In the genomic region with DNA sequence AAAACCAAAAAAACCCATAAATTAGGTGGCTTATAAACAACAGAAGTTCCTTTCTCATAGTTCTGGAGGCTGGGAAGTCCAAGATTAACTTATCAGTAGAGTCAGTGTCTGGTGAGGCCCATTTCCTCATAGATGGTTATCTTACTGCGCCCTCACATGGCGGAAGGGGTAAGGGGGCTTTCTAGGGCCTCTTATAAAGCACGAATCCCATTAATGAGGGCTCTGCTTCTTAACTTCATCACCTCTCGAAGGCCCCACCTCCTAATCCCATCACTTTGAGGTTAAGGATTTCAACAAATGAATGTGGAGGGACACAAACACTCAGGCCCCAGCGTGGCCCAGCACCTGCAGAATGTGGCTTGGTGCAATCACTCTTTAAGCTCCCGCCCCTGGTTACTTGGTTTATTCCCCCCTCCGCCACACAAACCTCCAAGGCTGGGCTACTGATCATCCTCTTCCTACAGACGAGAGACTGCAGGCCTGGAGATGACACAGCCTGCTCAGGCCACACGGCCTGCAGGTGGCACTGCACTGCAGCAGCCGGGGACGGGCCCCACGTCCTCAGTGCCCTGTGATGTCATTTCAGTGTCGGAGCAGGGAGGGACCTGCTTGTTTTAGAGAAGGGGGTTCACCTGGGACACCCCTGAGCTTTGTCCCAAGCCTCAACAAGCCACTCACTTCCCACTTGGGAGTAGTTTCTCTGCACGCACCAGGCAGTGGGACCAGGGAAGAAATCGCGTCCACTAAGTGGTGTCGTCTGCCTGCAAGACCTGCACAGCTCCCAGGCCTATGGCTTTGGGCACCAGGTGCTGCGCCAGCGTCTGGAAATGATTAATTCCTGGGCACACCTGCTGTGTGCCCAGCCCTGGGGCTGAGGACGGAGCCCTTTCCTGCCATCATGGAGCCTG, we compare ENCODE assay signal across 8 cellular contexts.
A peak's percentile ranks its signal among the peaks of the same experiment; 100 is the strongest.
DNase-seq lines count a peak whose midpoint lies in the region; ATAC-seq and TF ChIP-seq lines count a peak whose summit lies in the region.
"Not testable (repeated sequence)": the region's sequence is repeated elsewhere in the genome, so short reads cannot be mapped to it uniquely, and the experiment has no call there.

No MANE protein-coding gene starts in this region.

- peaks cover 17% of the 10 kb centered on the region for H3K4me1 Mint-ChIP-seq in activated T-cell treated with anti-CD3 and anti-CD28 coated beads, Interleukin-2, amount 50 U/mL, for 4 hours (ENCODE audit: low read depth)

- peak overlapping the region in 1 of 2 experiments; percentile 4 for H3K14ac ChIP-seq in mesenchymal stem cell (ENCODE audit: low read length in 2 of 2)

- not testable (repeated sequence) for H3K36me3 ChIP-seq in BJ (ENCODE audit: control insufficient read depth, insufficient read depth, low read length); H7 (replicated peaks; ENCODE audit: control insufficient read depth, insufficient read depth, low read length); mesenchymal stem cell (ENCODE audit: control insufficient read depth in 1 of 2, insufficient read depth in 2 of 2, low read depth in 1 of 2, low read length in 2 of 2)

- H2BK15ac ChIP-seq in mesenchymal stem cell (ENCODE audit: low read depth, poor library complexity, severe bottlenecking): not testable (repeated sequence)

- not testable (repeated sequence) for H3K27ac ChIP-seq in mesenchymal stem cell (ENCODE audit: low read length, poor library complexity, severe bottlenecking)

- not testable (repeated sequence) for H4K91ac ChIP-seq in mesenchymal stem cell (ENCODE audit: low read length)

- H3K4me3 Mint-ChIP-seq in activated T-cell treated with anti-CD3 and anti-CD28 coated beads, Interleukin-2, amount 50 U/mL, for 4 hours: not testable (repeated sequence)

- not testable (repeated sequence) for H3K9ac ChIP-seq in mesenchymal stem cell (ENCODE audit: low read length)

- DNase-seq in BJ (ENCODE audit: low read depth): not testable (repeated sequence)
- DNase-seq in H7 (peak; percentile 49), NCI-H146 (lab: John Stamatoyannopoulos, UW) (peak; percentile 37), SK-N-DZ (ENCODE audit: low spot score) (peak; percentile 72), mesenchymal stem cell (peak; percentile 64)
- peak; percentile 40 for DNase-seq in activated T-cell treated with anti-CD3 and anti-CD28 coated beads, Interleukin-2, amount 50 U/mL, for 4 hours
- peak in 2 of 3 donors; percentile 13 to 26 for DNase-seq in stimulated activated CD4-positive, alpha-beta T cell treated with anti-CD3 and anti-CD28 coated beads, TNF-alpha, amount 100 ng/mL, for 1 hour (ENCODE audit: low read depth in 3 of 3, low spot score in 1 of 3)

- H2BK5ac ChIP-seq in mesenchymal stem cell (ENCODE audit: low read depth, low read length, poor library complexity, severe bottlenecking): not testable (repeated sequence)

- H3K36me3 Mint-ChIP-seq in activated T-cell treated with anti-CD3 and anti-CD28 coated beads, Interleukin-2, amount 50 U/mL, for 4 hours (ENCODE audit: insufficient read depth): not testable (repeated sequence)

- H3K9me3 Mint-ChIP-seq in activated T-cell treated with anti-CD3 and anti-CD28 coated beads, Interleukin-2, amount 50 U/mL, for 4 hours: not testable (repeated sequence)

- H3K23ac ChIP-seq in mesenchymal stem cell (ENCODE audit: low read length in 2 of 2): not testable (repeated sequence)

- POLR2A ChIA-PET in BJ (lab: Charles Lee): not testable (repeated sequence)

- ATAC-seq in activated T-cell treated with anti-CD3 and anti-CD28 coated beads, Interleukin-2, amount 50 U/mL, for 4 hours: peak; percentile 94 to 96
- peak; percentile 94 for ATAC-seq in esophagus mucosa

- not testable (repeated sequence) for H3K18ac ChIP-seq in mesenchymal stem cell (ENCODE audit: low read depth in 1 of 2, low read length in 2 of 2)

- CTCF ChIA-PET in BJ (lab: Yijun Ruan, JAX): not testable (repeated sequence)

- not testable (repeated sequence) for H3K4me1 ChIP-seq in mesenchymal stem cell (ENCODE audit: control insufficient read depth, insufficient read depth, low read depth, low read length)

- peak overlapping the region in 1 of 2 experiments; percentile 78 for H2BK12ac ChIP-seq in mesenchymal stem cell (ENCODE audit: low read length in 2 of 2)

- H3K9me3 ChIP-seq in mesenchymal stem cell (ENCODE audit: control insufficient read depth, low read length): not testable (repeated sequence)

- peak; percentile 38 for TF ChIP-seq CTCF in BJ (IDR thresholded peaks at IDR 0.05; ENCODE audit: insufficient read depth, low read depth, low read length)

- not testable (repeated sequence) for H3K79me1 ChIP-seq in mesenchymal stem cell (replicated peaks; ENCODE audit: low read length, poor library complexity, severe bottlenecking)

- H3K4ac ChIP-seq in mesenchymal stem cell (ENCODE audit: low read depth in 1 of 2, low read length in 2 of 2): not testable (repeated sequence)

- H3K27me3 Mint-ChIP-seq in activated T-cell treated with anti-CD3 and anti-CD28 coated beads, Interleukin-2, amount 50 U/mL, for 4 hours (ENCODE audit: low read depth): not testable (repeated sequence)

- H3K27me3 ChIP-seq in BJ (ENCODE audit: control insufficient read depth, insufficient read depth, low read length); H7 (ENCODE audit: control insufficient read depth, insufficient read depth, low read length); mesenchymal stem cell (ENCODE audit: control insufficient read depth in 1 of 2, insufficient read depth in 1 of 2, low read length in 2 of 2): not testable (repeated sequence)

- not testable (repeated sequence) for H3K4me3 ChIP-seq in BJ (ENCODE audit: low read depth, low read length); H7 (ENCODE audit: insufficient read depth, low read depth, low read length); mesenchymal stem cell (ENCODE audit: insufficient read depth in 1 of 2, low read depth in 1 of 2, low read length in 2 of 2)

- not testable (repeated sequence) for H2AFZ ChIP-seq in mesenchymal stem cell (ENCODE audit: low read depth, low read length)

- H2BK120ac ChIP-seq in mesenchymal stem cell (ENCODE audit: low read depth, low read length): not testable (repeated sequence)

- H4K8ac ChIP-seq in mesenchymal stem cell (ENCODE audit: low read length): not testable (repeated sequence)

- H3K4me2 ChIP-seq in mesenchymal stem cell (ENCODE audit: low read length, poor library complexity, severe bottlenecking): not testable (repeated sequence)

- 77% methylated on average over 10 of the region's 20 CpGs for WGBS in mesenchymal stem cell

- H2AK5ac ChIP-seq in mesenchymal stem cell (ENCODE audit: low read length, severe bottlenecking): not testable (repeated sequence)
